1 cellular context compared by ENCODE assay signal in genomic region chr16:3014971-3015370, GRCh38.
TF ChIP-seq lines count a peak whose summit lies in the region.

No MANE protein-coding gene starts in this region.

TF ChIP-seq in WTC11, 78 proteins besides CTCF, POLR2A, EP300 and RAD21 (continued from another document):
- TF ChIP-seq, protein P1, sequence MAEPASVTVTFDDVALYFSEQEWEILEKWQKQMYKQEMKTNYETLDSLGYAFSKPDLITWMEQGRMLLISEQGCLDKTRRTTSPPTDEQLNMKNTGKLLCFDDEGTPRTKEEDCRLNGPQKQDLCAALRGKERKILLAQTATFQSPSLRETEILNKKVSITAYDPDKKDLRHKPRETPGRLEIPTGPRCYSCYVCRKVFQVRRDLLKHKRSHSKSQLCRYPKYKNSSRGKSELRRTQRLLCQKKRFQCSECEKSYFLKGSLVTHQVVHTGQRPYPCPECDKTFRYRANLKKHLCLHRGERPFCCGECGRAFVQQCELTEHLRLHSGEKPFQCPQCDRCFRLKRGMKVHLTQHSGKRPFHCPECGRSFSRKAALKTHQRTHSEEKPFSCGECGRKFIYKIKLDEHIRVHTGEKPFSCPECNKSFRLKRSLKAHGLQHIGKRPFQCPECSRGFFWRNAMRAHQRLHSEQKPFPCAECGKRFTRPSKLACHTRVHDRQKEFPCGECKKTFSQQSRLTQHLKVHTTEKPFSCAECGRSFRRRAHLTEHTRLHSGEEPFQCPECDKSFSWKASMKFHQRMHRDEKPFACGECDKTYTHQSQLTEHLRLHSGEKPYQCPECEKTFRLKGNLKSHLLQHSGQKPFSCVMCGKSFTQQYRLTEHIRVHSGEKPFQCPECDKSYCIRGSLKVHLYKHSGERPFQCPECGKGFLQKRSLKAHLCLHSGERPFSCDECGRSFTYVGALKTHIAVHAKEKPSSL (CRISPR knock-in tag; conservative IDR thresholded peaks at IDR 0.05): no peak
- TF ChIP-seq, protein P2, sequence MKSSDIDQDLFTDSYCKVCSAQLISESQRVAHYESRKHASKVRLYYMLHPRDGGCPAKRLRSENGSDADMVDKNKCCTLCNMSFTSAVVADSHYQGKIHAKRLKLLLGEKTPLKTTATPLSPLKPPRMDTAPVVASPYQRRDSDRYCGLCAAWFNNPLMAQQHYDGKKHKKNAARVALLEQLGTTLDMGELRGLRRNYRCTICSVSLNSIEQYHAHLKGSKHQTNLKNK (CRISPR knock-in tag; IDR thresholded peaks at IDR 0.05): no peak
- TF ChIP-seq E2F1 (CRISPR knock-in tag; IDR thresholded peaks at IDR 0.05): no peak
- TF ChIP-seq TEAD1 (CRISPR knock-in tag; IDR thresholded peaks at IDR 0.05): no peak
